Comparison of ENCODE assay signal across 2 cellular contexts in the genomic region with DNA sequence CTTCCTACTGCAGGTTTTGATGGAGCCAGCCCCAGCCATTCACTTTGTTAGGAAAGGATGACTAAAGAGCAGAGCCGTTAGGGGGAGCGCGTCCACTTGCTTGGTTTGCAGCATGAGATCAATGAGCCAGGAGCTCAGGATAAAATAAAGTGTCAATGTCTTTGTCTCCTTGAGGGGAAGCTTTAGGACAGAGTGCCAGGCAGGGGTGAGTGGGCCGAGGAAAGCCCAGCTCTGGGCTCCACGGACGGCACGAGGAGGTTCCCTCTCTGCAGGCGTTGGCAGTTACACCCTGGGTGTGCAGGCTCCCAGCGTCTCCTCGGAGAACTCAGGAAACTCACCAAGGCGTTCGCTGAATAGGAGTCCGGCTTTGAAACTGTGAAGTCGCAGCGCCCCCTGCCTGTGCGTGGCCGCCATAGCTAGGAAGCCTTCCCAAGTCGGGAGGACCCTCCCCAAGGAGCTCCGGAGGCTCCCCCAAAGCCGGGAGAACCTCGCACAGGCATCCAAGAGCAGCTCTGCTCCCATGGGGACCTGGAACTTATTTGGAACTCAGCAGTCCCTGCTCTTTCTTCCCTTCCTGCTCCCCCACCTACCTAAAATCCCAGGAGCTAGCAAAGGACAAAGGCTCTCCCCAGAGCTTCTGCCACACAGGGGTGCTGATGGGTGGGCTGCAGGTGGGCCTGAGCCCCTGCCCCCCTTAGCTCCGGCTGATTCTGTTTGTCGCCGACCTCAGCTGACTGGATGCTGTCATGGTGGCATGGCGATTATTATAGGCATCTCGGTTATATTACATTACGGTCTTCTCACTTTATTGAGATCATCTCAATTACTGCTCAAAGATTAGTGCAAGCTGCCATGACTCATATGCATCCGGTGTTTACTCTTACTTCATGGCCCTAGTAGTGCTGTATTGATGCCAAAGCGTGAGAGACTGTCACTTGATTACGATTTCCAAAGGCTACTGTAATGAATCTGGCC.
TF ChIP-seq lines count a peak whose summit lies in the region.

No MANE protein-coding gene starts in this region.

TF ChIP-seq in HEK293, 187 proteins besides CTCF, POLR2A, EP300 and RAD21 (continued from another document):
- TF ChIP-seq, protein P1, sequence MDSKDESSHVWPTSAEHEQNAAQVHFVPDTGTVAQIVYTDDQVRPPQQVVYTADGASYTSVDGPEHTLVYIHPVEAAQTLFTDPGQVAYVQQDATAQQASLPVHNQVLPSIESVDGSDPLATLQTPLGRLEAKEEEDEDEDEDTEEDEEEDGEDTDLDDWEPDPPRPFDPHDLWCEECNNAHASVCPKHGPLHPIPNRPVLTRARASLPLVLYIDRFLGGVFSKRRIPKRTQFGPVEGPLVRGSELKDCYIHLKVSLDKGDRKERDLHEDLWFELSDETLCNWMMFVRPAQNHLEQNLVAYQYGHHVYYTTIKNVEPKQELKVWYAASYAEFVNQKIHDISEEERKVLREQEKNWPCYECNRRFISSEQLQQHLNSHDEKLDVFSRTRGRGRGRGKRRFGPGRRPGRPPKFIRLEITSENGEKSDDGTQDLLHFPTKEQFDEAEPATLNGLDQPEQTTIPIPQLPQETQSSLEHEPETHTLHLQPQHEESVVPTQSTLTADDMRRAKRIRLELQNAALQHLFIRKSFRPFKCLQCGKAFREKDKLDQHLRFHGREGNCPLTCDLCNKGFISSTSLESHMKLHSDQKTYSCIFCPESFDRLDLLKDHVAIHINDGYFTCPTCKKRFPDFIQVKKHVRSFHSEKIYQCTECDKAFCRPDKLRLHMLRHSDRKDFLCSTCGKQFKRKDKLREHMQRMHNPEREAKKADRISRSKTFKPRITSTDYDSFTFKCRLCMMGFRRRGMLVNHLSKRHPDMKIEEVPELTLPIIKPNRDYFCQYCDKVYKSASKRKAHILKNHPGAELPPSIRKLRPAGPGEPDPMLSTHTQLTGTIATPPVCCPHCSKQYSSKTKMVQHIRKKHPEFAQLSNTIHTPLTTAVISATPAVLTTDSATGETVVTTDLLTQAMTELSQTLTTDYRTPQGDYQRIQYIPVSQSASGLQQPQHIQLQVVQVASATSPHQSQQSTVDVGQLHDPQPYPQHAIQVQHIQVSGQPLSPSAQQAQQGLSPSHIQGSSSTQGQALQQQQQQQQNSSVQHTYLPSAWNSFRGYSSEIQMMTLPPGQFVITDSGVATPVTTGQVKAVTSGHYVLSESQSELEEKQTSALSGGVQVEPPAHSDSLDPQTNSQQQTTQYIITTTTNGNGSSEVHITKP (tag by site-specific recombination; IDR thresholded peaks at IDR 0.05), result peak; percentile 72
- TF ChIP-seq ZNF391 (tag by site-specific recombination; IDR thresholded peaks at IDR 0.05; ENCODE audit: borderline replicate concordance, low read depth), result peak; percentile 65; the same call in 1 of the 2 replicates
- peak; percentile 73 for TF ChIP-seq ZNF664 (tag by site-specific recombination; IDR thresholded peaks at IDR 0.05)
TF ChIP-seq in HEK293: peak in this region for 49.

TF ChIP-seq in HepG2, 621 proteins besides CTCF, POLR2A, EP300 and RAD21 (continued from another document):
- TF ChIP-seq ZMYM4 (CRISPR knock-in tag; IDR thresholded peaks at IDR 0.05) (peak; percentile 28; the same call in 1 of the 2 replicates), ZBTB3 (CRISPR knock-in tag; IDR thresholded peaks at IDR 0.05; ENCODE audit: borderline replicate concordance, low read depth) (no peak), XRCC5 (optimal IDR thresholded peaks at IDR 0.05; ENCODE audit: low read length) (peak; percentile 85), HNRNPLL (IDR thresholded peaks at IDR 0.05; ENCODE audit: low read depth, low read length, poor library complexity, severe bottlenecking) (peak; percentile 37), SP140L (CRISPR knock-in tag; IDR thresholded peaks at IDR 0.05; ENCODE audit: borderline replicate concordance) (no peak)
- TF ChIP-seq, protein P2, sequence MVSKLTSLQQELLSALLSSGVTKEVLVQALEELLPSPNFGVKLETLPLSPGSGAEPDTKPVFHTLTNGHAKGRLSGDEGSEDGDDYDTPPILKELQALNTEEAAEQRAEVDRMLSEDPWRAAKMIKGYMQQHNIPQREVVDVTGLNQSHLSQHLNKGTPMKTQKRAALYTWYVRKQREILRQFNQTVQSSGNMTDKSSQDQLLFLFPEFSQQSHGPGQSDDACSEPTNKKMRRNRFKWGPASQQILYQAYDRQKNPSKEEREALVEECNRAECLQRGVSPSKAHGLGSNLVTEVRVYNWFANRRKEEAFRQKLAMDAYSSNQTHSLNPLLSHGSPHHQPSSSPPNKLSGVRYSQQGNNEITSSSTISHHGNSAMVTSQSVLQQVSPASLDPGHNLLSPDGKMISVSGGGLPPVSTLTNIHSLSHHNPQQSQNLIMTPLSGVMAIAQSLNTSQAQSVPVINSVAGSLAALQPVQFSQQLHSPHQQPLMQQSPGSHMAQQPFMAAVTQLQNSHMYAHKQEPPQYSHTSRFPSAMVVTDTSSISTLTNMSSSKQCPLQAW (CRISPR knock-in tag; IDR thresholded peaks at IDR 0.05), result 0 out of 2 replicates have a peak, but pooled peaks have one; percentile 30
- TF ChIP-seq, protein P3, sequence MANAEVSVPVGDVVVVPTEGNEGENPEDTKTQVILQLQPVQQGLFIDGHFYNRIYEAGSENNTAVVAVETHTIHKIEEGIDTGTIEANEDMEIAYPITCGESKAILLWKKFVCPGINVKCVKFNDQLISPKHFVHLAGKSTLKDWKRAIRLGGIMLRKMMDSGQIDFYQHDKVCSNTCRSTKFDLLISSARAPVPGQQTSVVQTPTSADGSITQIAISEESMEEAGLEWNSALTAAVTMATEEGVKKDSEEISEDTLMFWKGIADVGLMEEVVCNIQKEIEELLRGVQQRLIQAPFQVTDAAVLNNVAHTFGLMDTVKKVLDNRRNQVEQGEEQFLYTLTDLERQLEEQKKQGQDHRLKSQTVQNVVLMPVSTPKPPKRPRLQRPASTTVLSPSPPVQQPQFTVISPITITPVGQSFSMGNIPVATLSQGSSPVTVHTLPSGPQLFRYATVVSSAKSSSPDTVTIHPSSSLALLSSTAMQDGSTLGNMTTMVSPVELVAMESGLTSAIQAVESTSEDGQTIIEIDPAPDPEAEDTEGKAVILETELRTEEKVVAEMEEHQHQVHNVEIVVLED (CRISPR knock-in tag; IDR thresholded peaks at IDR 0.05; ENCODE audit: borderline replicate concordance), result no peak
- TF ChIP-seq, protein P4, sequence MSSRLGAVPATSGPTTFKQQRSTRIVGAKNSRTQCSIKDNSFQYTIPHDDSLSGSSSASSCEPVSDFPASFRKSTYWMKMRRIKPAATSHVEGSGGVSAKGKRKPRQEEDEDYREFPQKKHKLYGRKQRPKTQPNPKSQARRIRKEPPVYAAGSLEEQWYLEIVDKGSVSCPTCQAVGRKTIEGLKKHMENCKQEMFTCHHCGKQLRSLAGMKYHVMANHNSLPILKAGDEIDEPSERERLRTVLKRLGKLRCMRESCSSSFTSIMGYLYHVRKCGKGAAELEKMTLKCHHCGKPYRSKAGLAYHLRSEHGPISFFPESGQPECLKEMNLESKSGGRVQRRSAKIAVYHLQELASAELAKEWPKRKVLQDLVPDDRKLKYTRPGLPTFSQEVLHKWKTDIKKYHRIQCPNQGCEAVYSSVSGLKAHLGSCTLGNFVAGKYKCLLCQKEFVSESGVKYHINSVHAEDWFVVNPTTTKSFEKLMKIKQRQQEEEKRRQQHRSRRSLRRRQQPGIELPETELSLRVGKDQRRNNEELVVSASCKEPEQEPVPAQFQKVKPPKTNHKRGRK (CRISPR knock-in tag; IDR thresholded peaks at IDR 0.05), result no peak
- TF ChIP-seq, protein P5, sequence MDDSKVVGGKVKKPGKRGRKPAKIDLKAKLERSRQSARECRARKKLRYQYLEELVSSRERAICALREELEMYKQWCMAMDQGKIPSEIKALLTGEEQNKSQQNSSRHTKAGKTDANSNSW (CRISPR knock-in tag; IDR thresholded peaks at IDR 0.05; ENCODE audit: borderline replicate concordance), result no peak
- TF ChIP-seq, protein P6, sequence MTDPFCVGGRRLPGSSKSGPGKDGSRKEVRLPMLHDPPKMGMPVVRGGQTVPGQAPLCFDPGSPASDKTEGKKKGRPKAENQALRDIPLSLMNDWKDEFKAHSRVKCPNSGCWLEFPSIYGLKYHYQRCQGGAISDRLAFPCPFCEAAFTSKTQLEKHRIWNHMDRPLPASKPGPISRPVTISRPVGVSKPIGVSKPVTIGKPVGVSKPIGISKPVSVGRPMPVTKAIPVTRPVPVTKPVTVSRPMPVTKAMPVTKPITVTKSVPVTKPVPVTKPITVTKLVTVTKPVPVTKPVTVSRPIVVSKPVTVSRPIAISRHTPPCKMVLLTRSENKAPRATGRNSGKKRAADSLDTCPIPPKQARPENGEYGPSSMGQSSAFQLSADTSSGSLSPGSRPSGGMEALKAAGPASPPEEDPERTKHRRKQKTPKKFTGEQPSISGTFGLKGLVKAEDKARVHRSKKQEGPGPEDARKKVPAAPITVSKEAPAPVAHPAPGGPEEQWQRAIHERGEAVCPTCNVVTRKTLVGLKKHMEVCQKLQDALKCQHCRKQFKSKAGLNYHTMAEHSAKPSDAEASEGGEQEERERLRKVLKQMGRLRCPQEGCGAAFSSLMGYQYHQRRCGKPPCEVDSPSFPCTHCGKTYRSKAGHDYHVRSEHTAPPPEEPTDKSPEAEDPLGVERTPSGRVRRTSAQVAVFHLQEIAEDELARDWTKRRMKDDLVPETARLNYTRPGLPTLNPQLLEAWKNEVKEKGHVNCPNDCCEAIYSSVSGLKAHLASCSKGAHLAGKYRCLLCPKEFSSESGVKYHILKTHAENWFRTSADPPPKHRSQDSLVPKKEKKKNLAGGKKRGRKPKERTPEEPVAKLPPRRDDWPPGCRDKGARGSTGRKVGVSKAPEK (CRISPR knock-in tag; IDR thresholded peaks at IDR 0.05; ENCODE audit: borderline replicate concordance), result no peak
